1 cellular context compared by ENCODE assay signal in the genomic region with DNA sequence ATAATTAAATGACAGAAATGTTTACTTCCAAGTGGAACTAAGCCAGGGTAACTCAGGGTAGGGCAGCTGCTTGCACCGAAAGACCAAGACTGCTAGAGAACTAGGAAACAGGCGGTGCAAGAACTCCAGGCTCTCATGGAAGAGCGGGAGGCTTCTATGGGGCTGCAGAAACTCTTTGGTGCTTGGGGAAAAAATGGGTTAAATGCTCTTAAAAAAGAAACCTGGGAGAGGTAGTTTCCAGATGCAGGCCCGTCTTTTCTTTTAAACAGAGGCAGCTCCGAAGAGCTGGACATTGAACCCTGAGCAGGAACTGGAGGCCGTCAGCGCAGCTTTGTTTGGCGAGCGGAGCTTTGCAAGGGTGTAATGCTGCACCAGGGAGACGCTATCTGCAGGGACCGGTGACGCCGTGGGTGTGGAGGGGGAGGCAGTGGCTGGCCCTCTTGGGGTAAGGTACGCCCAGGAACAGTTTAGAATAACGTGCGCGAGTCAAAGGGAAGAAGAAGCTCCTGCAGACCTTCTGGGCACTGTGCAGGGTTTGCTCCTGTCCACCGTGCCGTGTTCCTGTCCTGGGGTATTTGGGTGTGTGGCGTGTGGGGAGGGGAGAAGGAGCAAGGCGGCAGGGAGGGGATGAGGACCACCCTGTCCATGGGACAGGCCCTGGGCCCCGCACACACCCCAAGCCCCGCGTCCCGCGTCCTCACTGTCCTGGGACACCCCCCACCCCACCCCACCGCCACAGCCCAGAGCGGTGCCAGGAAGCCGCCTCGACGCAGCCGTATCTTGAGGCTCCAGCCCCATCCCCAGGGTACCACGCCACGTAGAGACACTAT.
TF ChIP-seq lines count a peak whose summit lies in the region.

No MANE protein-coding gene starts in this region.

TF ChIP-seq in HepG2, 621 proteins besides CTCF, POLR2A, EP300 and RAD21 (continued from another document and continues in another):
- TF ChIP-seq, protein P1, sequence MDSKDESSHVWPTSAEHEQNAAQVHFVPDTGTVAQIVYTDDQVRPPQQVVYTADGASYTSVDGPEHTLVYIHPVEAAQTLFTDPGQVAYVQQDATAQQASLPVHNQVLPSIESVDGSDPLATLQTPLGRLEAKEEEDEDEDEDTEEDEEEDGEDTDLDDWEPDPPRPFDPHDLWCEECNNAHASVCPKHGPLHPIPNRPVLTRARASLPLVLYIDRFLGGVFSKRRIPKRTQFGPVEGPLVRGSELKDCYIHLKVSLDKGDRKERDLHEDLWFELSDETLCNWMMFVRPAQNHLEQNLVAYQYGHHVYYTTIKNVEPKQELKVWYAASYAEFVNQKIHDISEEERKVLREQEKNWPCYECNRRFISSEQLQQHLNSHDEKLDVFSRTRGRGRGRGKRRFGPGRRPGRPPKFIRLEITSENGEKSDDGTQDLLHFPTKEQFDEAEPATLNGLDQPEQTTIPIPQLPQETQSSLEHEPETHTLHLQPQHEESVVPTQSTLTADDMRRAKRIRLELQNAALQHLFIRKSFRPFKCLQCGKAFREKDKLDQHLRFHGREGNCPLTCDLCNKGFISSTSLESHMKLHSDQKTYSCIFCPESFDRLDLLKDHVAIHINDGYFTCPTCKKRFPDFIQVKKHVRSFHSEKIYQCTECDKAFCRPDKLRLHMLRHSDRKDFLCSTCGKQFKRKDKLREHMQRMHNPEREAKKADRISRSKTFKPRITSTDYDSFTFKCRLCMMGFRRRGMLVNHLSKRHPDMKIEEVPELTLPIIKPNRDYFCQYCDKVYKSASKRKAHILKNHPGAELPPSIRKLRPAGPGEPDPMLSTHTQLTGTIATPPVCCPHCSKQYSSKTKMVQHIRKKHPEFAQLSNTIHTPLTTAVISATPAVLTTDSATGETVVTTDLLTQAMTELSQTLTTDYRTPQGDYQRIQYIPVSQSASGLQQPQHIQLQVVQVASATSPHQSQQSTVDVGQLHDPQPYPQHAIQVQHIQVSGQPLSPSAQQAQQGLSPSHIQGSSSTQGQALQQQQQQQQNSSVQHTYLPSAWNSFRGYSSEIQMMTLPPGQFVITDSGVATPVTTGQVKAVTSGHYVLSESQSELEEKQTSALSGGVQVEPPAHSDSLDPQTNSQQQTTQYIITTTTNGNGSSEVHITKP (CRISPR knock-in tag; IDR thresholded peaks at IDR 0.05; ENCODE audit: low read depth) = no peak
- TF ChIP-seq ZNF124 (CRISPR knock-in tag; IDR thresholded peaks at IDR 0.05) = no peak
- TF ChIP-seq, protein P2, sequence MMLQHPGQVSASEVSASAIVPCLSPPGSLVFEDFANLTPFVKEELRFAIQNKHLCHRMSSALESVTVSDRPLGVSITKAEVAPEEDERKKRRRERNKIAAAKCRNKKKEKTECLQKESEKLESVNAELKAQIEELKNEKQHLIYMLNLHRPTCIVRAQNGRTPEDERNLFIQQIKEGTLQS (CRISPR knock-in tag; IDR thresholded peaks at IDR 0.05) = 0 out of 2 replicates have a peak, but pooled peaks have one; percentile 12
- no peak for TF ChIP-seq TBL1XR1 (IDR thresholded peaks at IDR 0.05; ENCODE audit: borderline replicate concordance, low read length, partially characterized antibody)
- TF ChIP-seq KLF16 (CRISPR knock-in tag; IDR thresholded peaks at IDR 0.05) = no peak
- TF ChIP-seq NFYC (CRISPR knock-in tag; IDR thresholded peaks at IDR 0.05) = no peak
- no peak for TF ChIP-seq ZNF251 (CRISPR knock-in tag; IDR thresholded peaks at IDR 0.05)
- no peak for TF ChIP-seq PHF20 (CRISPR knock-in tag; IDR thresholded peaks at IDR 0.05)
- TF ChIP-seq, protein P3, sequence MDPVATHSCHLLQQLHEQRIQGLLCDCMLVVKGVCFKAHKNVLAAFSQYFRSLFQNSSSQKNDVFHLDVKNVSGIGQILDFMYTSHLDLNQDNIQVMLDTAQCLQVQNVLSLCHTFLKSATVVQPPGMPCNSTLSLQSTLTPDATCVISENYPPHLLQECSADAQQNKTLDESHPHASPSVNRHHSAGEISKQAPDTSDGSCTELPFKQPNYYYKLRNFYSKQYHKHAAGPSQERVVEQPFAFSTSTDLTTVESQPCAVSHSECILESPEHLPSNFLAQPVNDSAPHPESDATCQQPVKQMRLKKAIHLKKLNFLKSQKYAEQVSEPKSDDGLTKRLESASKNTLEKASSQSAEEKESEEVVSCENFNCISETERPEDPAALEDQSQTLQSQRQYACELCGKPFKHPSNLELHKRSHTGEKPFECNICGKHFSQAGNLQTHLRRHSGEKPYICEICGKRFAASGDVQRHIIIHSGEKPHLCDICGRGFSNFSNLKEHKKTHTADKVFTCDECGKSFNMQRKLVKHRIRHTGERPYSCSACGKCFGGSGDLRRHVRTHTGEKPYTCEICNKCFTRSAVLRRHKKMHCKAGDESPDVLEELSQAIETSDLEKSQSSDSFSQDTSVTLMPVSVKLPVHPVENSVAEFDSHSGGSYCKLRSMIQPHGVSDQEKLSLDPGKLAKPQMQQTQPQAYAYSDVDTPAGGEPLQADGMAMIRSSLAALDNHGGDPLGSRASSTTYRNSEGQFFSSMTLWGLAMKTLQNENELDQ (CRISPR knock-in tag; IDR thresholded peaks at IDR 0.05; ENCODE audit: borderline replicate concordance) = no peak
- no peak for TF ChIP-seq MTA1 (CRISPR knock-in tag; IDR thresholded peaks at IDR 0.05; ENCODE audit: borderline replicate concordance)
- TF ChIP-seq TCF12 (IDR thresholded peaks at IDR 0.05) = no peak
- no peak for TF ChIP-seq TCF12 (CRISPR knock-in tag; IDR thresholded peaks at IDR 0.05)
- no peak for TF ChIP-seq THYN1 (CRISPR knock-in tag; IDR thresholded peaks at IDR 0.05; ENCODE audit: borderline replicate concordance, low read depth)
- TF ChIP-seq, protein P4, sequence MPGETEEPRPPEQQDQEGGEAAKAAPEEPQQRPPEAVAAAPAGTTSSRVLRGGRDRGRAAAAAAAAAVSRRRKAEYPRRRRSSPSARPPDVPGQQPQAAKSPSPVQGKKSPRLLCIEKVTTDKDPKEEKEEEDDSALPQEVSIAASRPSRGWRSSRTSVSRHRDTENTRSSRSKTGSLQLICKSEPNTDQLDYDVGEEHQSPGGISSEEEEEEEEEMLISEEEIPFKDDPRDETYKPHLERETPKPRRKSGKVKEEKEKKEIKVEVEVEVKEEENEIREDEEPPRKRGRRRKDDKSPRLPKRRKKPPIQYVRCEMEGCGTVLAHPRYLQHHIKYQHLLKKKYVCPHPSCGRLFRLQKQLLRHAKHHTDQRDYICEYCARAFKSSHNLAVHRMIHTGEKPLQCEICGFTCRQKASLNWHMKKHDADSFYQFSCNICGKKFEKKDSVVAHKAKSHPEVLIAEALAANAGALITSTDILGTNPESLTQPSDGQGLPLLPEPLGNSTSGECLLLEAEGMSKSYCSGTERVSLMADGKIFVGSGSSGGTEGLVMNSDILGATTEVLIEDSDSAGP (CRISPR knock-in tag; IDR thresholded peaks at IDR 0.05; ENCODE audit: borderline replicate concordance) = no peak; the same call in 1 of the 2 replicates
- no peak for TF ChIP-seq FLYWCH1 (CRISPR knock-in tag; IDR thresholded peaks at IDR 0.05)
- 0 out of 2 replicates have a peak, but pooled peaks have one; percentile 14 for TF ChIP-seq ZNF234 (CRISPR knock-in tag; conservative IDR thresholded peaks at IDR 0.05)
- no peak for TF ChIP-seq ZNF781 (CRISPR knock-in tag; IDR thresholded peaks at IDR 0.05; ENCODE audit: borderline replicate concordance, not compliant biosample characterization)
- no peak; the same call in 1 of the 2 replicates for TF ChIP-seq ZNF543 (CRISPR knock-in tag; IDR thresholded peaks at IDR 0.05)
- no peak for TF ChIP-seq KDM1A (CRISPR knock-in tag; IDR thresholded peaks at IDR 0.05)
- TF ChIP-seq, protein P5, sequence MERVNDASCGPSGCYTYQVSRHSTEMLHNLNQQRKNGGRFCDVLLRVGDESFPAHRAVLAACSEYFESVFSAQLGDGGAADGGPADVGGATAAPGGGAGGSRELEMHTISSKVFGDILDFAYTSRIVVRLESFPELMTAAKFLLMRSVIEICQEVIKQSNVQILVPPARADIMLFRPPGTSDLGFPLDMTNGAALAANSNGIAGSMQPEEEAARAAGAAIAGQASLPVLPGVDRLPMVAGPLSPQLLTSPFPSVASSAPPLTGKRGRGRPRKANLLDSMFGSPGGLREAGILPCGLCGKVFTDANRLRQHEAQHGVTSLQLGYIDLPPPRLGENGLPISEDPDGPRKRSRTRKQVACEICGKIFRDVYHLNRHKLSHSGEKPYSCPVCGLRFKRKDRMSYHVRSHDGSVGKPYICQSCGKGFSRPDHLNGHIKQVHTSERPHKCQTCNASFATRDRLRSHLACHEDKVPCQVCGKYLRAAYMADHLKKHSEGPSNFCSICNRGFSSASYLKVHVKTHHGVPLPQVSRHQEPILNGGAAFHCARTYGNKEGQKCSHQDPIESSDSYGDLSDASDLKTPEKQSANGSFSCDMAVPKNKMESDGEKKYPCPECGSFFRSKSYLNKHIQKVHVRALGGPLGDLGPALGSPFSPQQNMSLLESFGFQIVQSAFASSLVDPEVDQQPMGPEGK (CRISPR knock-in tag; IDR thresholded peaks at IDR 0.05) = peak; percentile 65
- TF ChIP-seq HCFC1 (IDR thresholded peaks at IDR 0.05; ENCODE audit: low read depth, low read length) = no peak
- peak; percentile 68; the same call in 1 of the 2 replicates for TF ChIP-seq NFKB2 (CRISPR knock-in tag; IDR thresholded peaks at IDR 0.05; ENCODE audit: borderline replicate concordance)
- no peak for TF ChIP-seq JUNB (CRISPR knock-in tag; IDR thresholded peaks at IDR 0.05; ENCODE audit: borderline replicate concordance)
- TF ChIP-seq MED8 (CRISPR knock-in tag; IDR thresholded peaks at IDR 0.05; ENCODE audit: insufficient replicate concordance) = no peak
- no peak for TF ChIP-seq ZNF790 (CRISPR knock-in tag; IDR thresholded peaks at IDR 0.05; ENCODE audit: borderline replicate concordance)
- TF ChIP-seq ARNTL (CRISPR knock-in tag; IDR thresholded peaks at IDR 0.05) = no peak
- no peak for TF ChIP-seq JDP2 (CRISPR knock-in tag; IDR thresholded peaks at IDR 0.05; ENCODE audit: borderline replicate concordance)
- TF ChIP-seq HIVEP1 (CRISPR knock-in tag; IDR thresholded peaks at IDR 0.05) = no peak
- TF ChIP-seq ZNF558 (CRISPR knock-in tag; IDR thresholded peaks at IDR 0.05; ENCODE audit: borderline replicate concordance) = no peak
- TF ChIP-seq HMGA1 (CRISPR knock-in tag; conservative IDR thresholded peaks at IDR 0.05) = no peak
- TF ChIP-seq ZNF816 (CRISPR knock-in tag; IDR thresholded peaks at IDR 0.05; ENCODE audit: borderline replicate concordance) = 0 out of 2 replicates have a peak, but pooled peaks have one; percentile 24
- no peak for TF ChIP-seq CHCHD3 (CRISPR knock-in tag; IDR thresholded peaks at IDR 0.05)
- TF ChIP-seq ZNF792 (CRISPR knock-in tag; IDR thresholded peaks at IDR 0.05) = no peak
- TF ChIP-seq, protein P6, sequence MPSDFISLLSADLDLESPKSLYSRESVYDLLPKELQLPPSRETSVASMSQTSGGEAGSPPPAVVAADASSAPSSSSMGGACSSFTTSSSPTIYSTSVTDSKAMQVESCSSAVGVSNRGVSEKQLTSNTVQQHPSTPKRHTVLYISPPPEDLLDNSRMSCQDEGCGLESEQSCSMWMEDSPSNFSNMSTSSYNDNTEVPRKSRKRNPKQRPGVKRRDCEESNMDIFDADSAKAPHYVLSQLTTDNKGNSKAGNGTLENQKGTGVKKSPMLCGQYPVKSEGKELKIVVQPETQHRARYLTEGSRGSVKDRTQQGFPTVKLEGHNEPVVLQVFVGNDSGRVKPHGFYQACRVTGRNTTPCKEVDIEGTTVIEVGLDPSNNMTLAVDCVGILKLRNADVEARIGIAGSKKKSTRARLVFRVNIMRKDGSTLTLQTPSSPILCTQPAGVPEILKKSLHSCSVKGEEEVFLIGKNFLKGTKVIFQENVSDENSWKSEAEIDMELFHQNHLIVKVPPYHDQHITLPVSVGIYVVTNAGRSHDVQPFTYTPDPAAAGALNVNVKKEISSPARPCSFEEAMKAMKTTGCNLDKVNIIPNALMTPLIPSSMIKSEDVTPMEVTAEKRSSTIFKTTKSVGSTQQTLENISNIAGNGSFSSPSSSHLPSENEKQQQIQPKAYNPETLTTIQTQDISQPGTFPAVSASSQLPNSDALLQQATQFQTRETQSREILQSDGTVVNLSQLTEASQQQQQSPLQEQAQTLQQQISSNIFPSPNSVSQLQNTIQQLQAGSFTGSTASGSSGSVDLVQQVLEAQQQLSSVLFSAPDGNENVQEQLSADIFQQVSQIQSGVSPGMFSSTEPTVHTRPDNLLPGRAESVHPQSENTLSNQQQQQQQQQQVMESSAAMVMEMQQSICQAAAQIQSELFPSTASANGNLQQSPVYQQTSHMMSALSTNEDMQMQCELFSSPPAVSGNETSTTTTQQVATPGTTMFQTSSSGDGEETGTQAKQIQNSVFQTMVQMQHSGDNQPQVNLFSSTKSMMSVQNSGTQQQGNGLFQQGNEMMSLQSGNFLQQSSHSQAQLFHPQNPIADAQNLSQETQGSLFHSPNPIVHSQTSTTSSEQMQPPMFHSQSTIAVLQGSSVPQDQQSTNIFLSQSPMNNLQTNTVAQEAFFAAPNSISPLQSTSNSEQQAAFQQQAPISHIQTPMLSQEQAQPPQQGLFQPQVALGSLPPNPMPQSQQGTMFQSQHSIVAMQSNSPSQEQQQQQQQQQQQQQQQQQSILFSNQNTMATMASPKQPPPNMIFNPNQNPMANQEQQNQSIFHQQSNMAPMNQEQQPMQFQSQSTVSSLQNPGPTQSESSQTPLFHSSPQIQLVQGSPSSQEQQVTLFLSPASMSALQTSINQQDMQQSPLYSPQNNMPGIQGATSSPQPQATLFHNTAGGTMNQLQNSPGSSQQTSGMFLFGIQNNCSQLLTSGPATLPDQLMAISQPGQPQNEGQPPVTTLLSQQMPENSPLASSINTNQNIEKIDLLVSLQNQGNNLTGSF (CRISPR knock-in tag; IDR thresholded peaks at IDR 0.05) = no peak
- TF ChIP-seq DNMT1 (CRISPR knock-in tag; IDR thresholded peaks at IDR 0.05) = no peak
- TF ChIP-seq RBAK (CRISPR knock-in tag; IDR thresholded peaks at IDR 0.05) = no peak
- TF ChIP-seq TBX3 (IDR thresholded peaks at IDR 0.05; ENCODE audit: borderline replicate concordance) = no peak
- TF ChIP-seq, protein P7, sequence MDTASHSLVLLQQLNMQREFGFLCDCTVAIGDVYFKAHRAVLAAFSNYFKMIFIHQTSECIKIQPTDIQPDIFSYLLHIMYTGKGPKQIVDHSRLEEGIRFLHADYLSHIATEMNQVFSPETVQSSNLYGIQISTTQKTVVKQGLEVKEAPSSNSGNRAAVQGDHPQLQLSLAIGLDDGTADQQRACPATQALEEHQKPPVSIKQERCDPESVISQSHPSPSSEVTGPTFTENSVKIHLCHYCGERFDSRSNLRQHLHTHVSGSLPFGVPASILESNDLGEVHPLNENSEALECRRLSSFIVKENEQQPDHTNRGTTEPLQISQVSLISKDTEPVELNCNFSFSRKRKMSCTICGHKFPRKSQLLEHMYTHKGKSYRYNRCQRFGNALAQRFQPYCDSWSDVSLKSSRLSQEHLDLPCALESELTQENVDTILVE (CRISPR knock-in tag; IDR thresholded peaks at IDR 0.05) = no peak
- TF ChIP-seq, protein P8, sequence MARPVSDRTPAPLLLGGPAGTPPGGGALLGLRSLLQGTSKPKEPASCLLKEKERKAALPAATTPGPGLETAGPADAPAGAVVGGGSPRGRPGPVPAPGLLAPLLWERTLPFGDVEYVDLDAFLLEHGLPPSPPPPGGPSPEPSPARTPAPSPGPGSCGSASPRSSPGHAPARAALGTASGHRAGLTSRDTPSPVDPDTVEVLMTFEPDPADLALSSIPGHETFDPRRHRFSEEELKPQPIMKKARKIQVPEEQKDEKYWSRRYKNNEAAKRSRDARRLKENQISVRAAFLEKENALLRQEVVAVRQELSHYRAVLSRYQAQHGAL (CRISPR knock-in tag; IDR thresholded peaks at IDR 0.05; ENCODE audit: not compliant biosample characterization) = no peak
- TF ChIP-seq ZNF343 (CRISPR knock-in tag; IDR thresholded peaks at IDR 0.05) = no peak
- no peak for TF ChIP-seq JARID2 (CRISPR knock-in tag; IDR thresholded peaks at IDR 0.05; ENCODE audit: insufficient replicate concordance)
